ENCODE assay signal across 8 cellular contexts in genomic region chr2:241842620-241843211, GRCh38. TPM values are rescaled to one million over a fixed set of nuclear protein-coding genes. Genes with fewer than 3 reads are reported as not detected.
A peak's percentile ranks its signal among the peaks of the same experiment; 100 is the strongest.
DNase-seq lines count a peak whose midpoint lies in the region; ATAC-seq and TF ChIP-seq lines count a peak whose summit lies in the region.

No MANE protein-coding gene starts in this region.

- no peak overlapping the region for H3K4me3 ChIP-seq in BE2C (ENCODE audit: low read depth, low read length)
- no peak overlapping the region for H3K4me3 ChIP-seq in right atrium auricular region

- ATAC-seq in GM21723 (IDR thresholded peaks at IDR 0.05; ENCODE audit: unreplicated experiment) (peak; percentile 61), HG03159 (IDR thresholded peaks at IDR 0.05; ENCODE audit: unreplicated experiment) (no peak), HG03457 (IDR thresholded peaks at IDR 0.05; ENCODE audit: unreplicated experiment) (no peak)

- peaks cover 6% of the 10 kb centered on the region for H3K36me3 Mint-ChIP-seq in activated CD4-positive, alpha-beta memory T cell treated with anti-CD3 and anti-CD28 coated beads for 36 hours

- H3K9me3 ChIP-seq in BE2C, result no peaks in the 10 kb centered on the region
- no peaks in the 10 kb centered on the region for H3K9me3 ChIP-seq in right atrium auricular region

- CTCF ChIA-PET in activated CD4-positive, alpha-beta memory T cell treated with anti-CD3 and anti-CD28 coated beads for 36 hours (lab: Charles Lee), result no interaction called here

- peak; percentile 11 for DNase-seq in BE2C
- peak; percentile 74 for DNase-seq in activated CD4-positive, alpha-beta memory T cell treated with anti-CD3 and anti-CD28 coated beads for 36 hours
- DNase-seq in right atrium auricular region (ENCODE audit: low spot score), result peak; percentile 84
- DNase-seq in stimulated activated CD8-positive, alpha-beta memory T cell treated with anti-CD3 and anti-CD28 coated beads, Interleukin-15, amount 100 ng/mL, for 4 hours (ENCODE audit: low read depth in 2 of 2), result peak; percentile 50 to 55
- no peak for DNase-seq in middle frontal gyrus (ENCODE audit: extremely low spot score, low spot score)

- H3K4me1 Mint-ChIP-seq in activated CD4-positive, alpha-beta memory T cell treated with anti-CD3 and anti-CD28 coated beads for 36 hours (ENCODE audit: low read depth), result peaks cover 41% of the 10 kb centered on the region

- peak overlapping the region; percentile 57 for H3K4me3 Mint-ChIP-seq in activated CD4-positive, alpha-beta memory T cell treated with anti-CD3 and anti-CD28 coated beads for 36 hours

- H3K27ac Mint-ChIP-seq in activated CD4-positive, alpha-beta memory T cell treated with anti-CD3 and anti-CD28 coated beads for 36 hours, result peak overlapping the region; percentile 57

- H3K27me3 ChIP-seq in BE2C, result no peaks in the 10 kb centered on the region
- no peaks in the 10 kb centered on the region for H3K27me3 ChIP-seq in right atrium auricular region

- H3K27ac ChIP-seq in right atrium auricular region, result peak overlapping the region; percentile 32 to 72

- no peaks in the 10 kb centered on the region for H3K9me3 Mint-ChIP-seq in activated CD4-positive, alpha-beta memory T cell treated with anti-CD3 and anti-CD28 coated beads for 36 hours

- H3K27me3 Mint-ChIP-seq in activated CD4-positive, alpha-beta memory T cell treated with anti-CD3 and anti-CD28 coated beads for 36 hours, result peaks cover 7% of the 10 kb centered on the region

- H3K36me3 ChIP-seq in BE2C (no peaks in the 10 kb centered on the region), right atrium auricular region (no peaks in the 10 kb centered on the region)

- TF ChIP-seq CTCF in BE2C (IDR thresholded peaks at IDR 0.05; ENCODE audit: low read depth, low read length), result no peak
- no peak for TF ChIP-seq CTCF in right atrium auricular region (IDR thresholded peaks at IDR 0.05)

- intact Hi-C loops in activated CD4-positive, alpha-beta memory T cell treated with anti-CD3 and anti-CD28 coated beads for 36 hours (cut with micrococcal nuclease), result loop anchor here (2.0 to 5.0 kb wide), 2 partner anchors 40 to 80 kb away; no protein-coding TSS in a partner anchor

- POLR2A ChIA-PET in activated CD4-positive, alpha-beta memory T cell treated with anti-CD3 and anti-CD28 coated beads for 36 hours (lab: Charles Lee), result no interaction called here

- H3K4me1 ChIP-seq in BE2C (no peaks in the 10 kb centered on the region; the same call in 1 of the 2 replicates), right atrium auricular region (peaks cover 0 to 18% of the 10 kb centered on the region in 2 donors)

RNA-seq across cellular contexts. Expression of gene PDCD1, which starts 16.0 kb away (rescaled TPM):
- polyA plus RNA-seq in BE2C (2012; ENCODE audit: insufficient read depth, insufficient read length, low read depth), result 1.8 TPM
- 10 to 100 TPM; 47.4 to 47.6 TPM for total RNA-seq in activated CD4-positive, alpha-beta memory T cell treated with anti-CD3 and anti-CD28 coated beads for 36 hours
- total RNA-seq in right atrium auricular region, result 10 to 100 TPM in 1 of 2 donors, 1 to 10 TPM in 1; 1.0 to 17.5 TPM

RNA-seq across cellular contexts. Expression of gene RTP5, which starts 26.8 kb away (rescaled TPM):
- 0.31 TPM for polyA plus RNA-seq in BE2C (2012; ENCODE audit: insufficient read depth, insufficient read length, low read depth)
- total RNA-seq in activated CD4-positive, alpha-beta memory T cell treated with anti-CD3 and anti-CD28 coated beads for 36 hours, result under 1 TPM; 0.10 to 0.12 TPM
- not detected for total RNA-seq in right atrium auricular region

RNA-seq across cellular contexts. Expression of gene NEU4, which starts 33.7 kb away (rescaled TPM):
- 8.5 TPM for polyA plus RNA-seq in BE2C (2012; ENCODE audit: insufficient read depth, insufficient read length, low read depth)
- total RNA-seq in activated CD4-positive, alpha-beta memory T cell treated with anti-CD3 and anti-CD28 coated beads for 36 hours, result under 1 TPM; 0.31 to 0.36 TPM
- under 1 TPM in 1 of 2 donors, not detected in 1; 0.31 TPM for total RNA-seq in right atrium auricular region
